1 cellular context compared by ENCODE assay signal in genomic region chr6:110816677-110817076, GRCh38.
TF ChIP-seq lines count a peak whose summit lies in the region.

No MANE protein-coding gene starts in this region.

TF ChIP-seq in HepG2, 621 proteins besides CTCF, POLR2A, EP300 and RAD21:
- TF ChIP-seq HMG20A (CRISPR knock-in tag; IDR thresholded peaks at IDR 0.05; ENCODE audit: borderline replicate concordance) (no peak), KMT2A (CRISPR knock-in tag; IDR thresholded peaks at IDR 0.05) (no peak), ATF2 (CRISPR knock-in tag; IDR thresholded peaks at IDR 0.05) (no peak), HNF1B (CRISPR knock-in tag; IDR thresholded peaks at IDR 0.05) (no peak)
TF ChIP-seq in HepG2: peak in this region for 0.
